Comparison of ENCODE assay signal across 9 cellular contexts in genomic region chrX:79182616-79183015, GRCh38. TPM values are rescaled to one million over a fixed set of nuclear protein-coding genes. Genes with fewer than 3 reads are reported as not detected.
A peak's percentile ranks its signal among the peaks of the same experiment; 100 is the strongest.
DNase-seq lines count a peak whose midpoint lies in the region; ATAC-seq and TF ChIP-seq lines count a peak whose summit lies in the region.
"Had no signal": no experiment of that assay in that cellular context is flagged by ENCODE, and none has a peak within 500 bp of the region (broad histone marks: within the 10 kb centered on the region; RNA-seq: fewer than 3 reads in every experiment).

No MANE protein-coding gene starts in this region.

- peak overlapping the region; percentile 46 to 93 for H3K27ac Mint-ChIP-seq in activated naive CD4-positive, alpha-beta T cell treated with anti-CD3 and anti-CD28 coated beads, Interleukin-2, amount 50 U/mL, for 72 hours

- no peak for TF ChIP-seq POLR2A in GM18505 (IDR thresholded peaks at IDR 0.05; ENCODE audit: borderline replicate concordance, extremely low read depth, insufficient read depth, insufficient read length)

- peaks cover 4 to 5% of the 10 kb centered on the region in 2 donors for H3K9me3 Mint-ChIP-seq in activated naive CD4-positive, alpha-beta T cell treated with anti-CD3 and anti-CD28 coated beads, Interleukin-2, amount 50 U/mL, for 72 hours

- ATAC-seq in GM18505 (IDR thresholded peaks at IDR 0.05; ENCODE audit: unreplicated experiment), result peak; percentile 89
- peak; percentile 92 for ATAC-seq in GM19467 (IDR thresholded peaks at IDR 0.05; ENCODE audit: unreplicated experiment)
- peak; percentile 94 for ATAC-seq in HG03095 (IDR thresholded peaks at IDR 0.05; ENCODE audit: unreplicated experiment)
- peak; percentile 95 for ATAC-seq in activated naive CD4-positive, alpha-beta T cell treated with anti-CD3 and anti-CD28 coated beads, Interleukin-2, amount 50 U/mL, for 72 hours
- ATAC-seq: K562 had no signal

- DNase-seq in activated naive CD4-positive, alpha-beta T cell treated with anti-CD3 and anti-CD28 coated beads, Interleukin-2, amount 50 U/mL, for 72 hours (ENCODE audit: low spot score in 2 of 2), result no peak
- DNase-seq in midbrain (lab: John Stamatoyannopoulos, UW) (no peak), retina (no peak), COLO829 (ENCODE audit: low spot score) (no peak), anterior cingulate cortex (lab: John Stamatoyannopoulos, UW) (no peak)

- H3K36me3 Mint-ChIP-seq in activated naive CD4-positive, alpha-beta T cell treated with anti-CD3 and anti-CD28 coated beads, Interleukin-2, amount 50 U/mL, for 72 hours, result peaks cover 11 to 17% of the 10 kb centered on the region in 2 donors

RNA-seq across cellular contexts. Expression of gene GPR174, which starts 38.1 kb away (rescaled TPM):
- 10 to 100 TPM; 14.5 to 30.1 TPM for total RNA-seq in activated naive CD4-positive, alpha-beta T cell treated with anti-CD3 and anti-CD28 coated beads, Interleukin-2, amount 50 U/mL, for 72 hours
